20 cellular contexts compared by ENCODE assay signal in the genomic region with DNA sequence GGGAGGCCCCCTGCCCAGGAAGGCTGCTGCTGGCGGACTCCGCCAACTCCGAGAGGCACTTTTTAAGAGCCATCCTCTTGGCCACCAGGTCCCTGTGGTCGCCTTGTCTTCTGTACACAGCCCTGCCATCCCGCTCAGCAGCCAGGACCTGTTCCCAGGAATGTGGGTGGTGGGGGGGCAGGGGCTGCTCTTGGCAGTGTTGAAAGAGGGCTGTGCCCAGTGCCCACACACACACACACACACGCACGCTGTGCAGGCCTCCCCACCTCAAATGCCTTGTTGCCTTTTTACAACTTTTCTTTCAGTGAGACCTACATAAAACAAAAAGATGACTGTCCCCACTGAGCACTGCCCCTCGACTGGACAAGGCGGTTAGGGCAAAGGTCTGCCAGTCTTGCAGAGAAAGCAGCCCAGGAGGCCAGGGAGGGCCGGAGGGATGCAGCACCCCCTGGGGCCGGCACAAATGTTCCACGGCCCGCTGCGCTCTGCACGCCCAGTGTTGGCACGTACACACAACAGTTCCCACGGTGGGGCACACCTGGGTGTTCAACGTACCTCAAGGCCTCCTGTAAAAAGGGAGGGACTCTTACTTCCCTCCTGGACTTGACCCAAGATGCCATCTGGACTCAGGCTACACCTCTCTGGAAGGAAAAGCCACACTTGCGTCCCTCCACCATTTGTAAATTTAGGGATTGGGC. TPM values are rescaled to one million over a fixed set of nuclear protein-coding genes. Genes with fewer than 3 reads are reported as not detected.
DNase-seq lines count a peak whose midpoint lies in the region; ATAC-seq and TF ChIP-seq lines count a peak whose summit lies in the region.
"Had no signal": no experiment of that assay in that cellular context is flagged by ENCODE, and none has a peak within 500 bp of the region (broad histone marks: within the 10 kb centered on the region; RNA-seq: fewer than 3 reads in every experiment).

No MANE protein-coding gene starts in this region.

- H3K27me3 Mint-ChIP-seq in MCF 10A (ENCODE audit: insufficient read depth, unreplicated experiment): no peaks in the 10 kb centered on the region
- H3K27me3 Mint-ChIP-seq: stimulated activated memory B cell treated with anti-CD40 and anti-IgM and Interleukin-4, amounts not matched to agents 10 μg/mL and 1 μg/mL and 100 μg/mL, for 72 hours had no signal

- BruUV-seq in MCF 10A (replicated peaks; lab: Mats Ljungman, UMichigan): no TSS peak

- H3K4me3 ChIP-seq in breast epithelium (no peak overlapping the region), neutrophil (ENCODE audit: low read depth in 1 of 2, low read length in 1 of 2) (no peak overlapping the region)
- H3K4me3 ChIP-seq: GM23248, left ventricle myocardium inferior had no signal

- H3K36me3 ChIP-seq in breast epithelium: no peaks in the 10 kb centered on the region
- peaks cover 84% of the 10 kb centered on the region for H3K36me3 ChIP-seq in neutrophil
- H3K36me3 ChIP-seq: BE2C had no signal

- no peak for TF ChIP-seq CTCF in breast epithelium (IDR thresholded peaks at IDR 0.05)
- no peak for TF ChIP-seq CTCF in MCF 10A (IDR thresholded peaks at IDR 0.05; ENCODE audit: unreplicated experiment)
- TF ChIP-seq CTCF in neutrophil (IDR thresholded peaks at IDR 0.05): no peak

- H3K4me1 ChIP-seq in breast epithelium (peaks cover 8% of the 10 kb centered on the region in 2 donors), neutrophil (ENCODE audit: control insufficient read depth in 1 of 2, insufficient read depth in 1 of 2, low read depth in 1 of 2, low read length in 1 of 2) (peaks cover 47 to 49% of the 10 kb centered on the region in 2 experiments)

- H3K27me3 ChIP-seq in breast epithelium (no peaks in the 10 kb centered on the region), neutrophil (no peaks in the 10 kb centered on the region)
- H3K27me3 ChIP-seq: BE2C had no signal

- peaks cover 10% of the 10 kb centered on the region for H3K4me1 Mint-ChIP-seq in MCF 10A (ENCODE audit: insufficient read depth, unreplicated experiment)
- H3K4me1 Mint-ChIP-seq: neural crest cell had no signal

- ATAC-seq in esophagus mucosa: peak; percentile 12
- ATAC-seq in GM21825 (IDR thresholded peaks at IDR 0.05; ENCODE audit: unreplicated experiment): no peak
- no peak for ATAC-seq in Right ventricle myocardium inferior
- ATAC-seq: stimulated activated memory B cell treated with anti-CD40 and anti-IgM and Interleukin-4, amounts not matched to agents 10 μg/mL and 1 μg/mL and 100 μg/mL, for 72 hours had no signal

- H3K9me3 Mint-ChIP-seq in MCF 10A (ENCODE audit: unreplicated experiment): no peaks in the 10 kb centered on the region
- H3K9me3 Mint-ChIP-seq: neural crest cell; stimulated activated memory B cell treated with anti-CD40 and anti-IgM and Interleukin-4, amounts not matched to agents 10 μg/mL and 1 μg/mL and 100 μg/mL, for 72 hours had no signal

- H3K9me3 ChIP-seq in breast epithelium (no peaks in the 10 kb centered on the region), neutrophil (no peaks in the 10 kb centered on the region)
- H3K9me3 ChIP-seq: BE2C, left ventricle myocardium inferior had no signal

- peaks cover 16% of the 10 kb centered on the region for H3K36me3 Mint-ChIP-seq in MCF 10A (ENCODE audit: insufficient read depth, unreplicated experiment)

- H3K27ac ChIP-seq in breast epithelium: peak overlapping the region; percentile 16 to 56
- peak overlapping the region; percentile 62 for H3K27ac ChIP-seq in neutrophil
- H3K27ac ChIP-seq: 22Rv1, GM23248, HL-60, left ventricle myocardium inferior had no signal

- no peak overlapping the region for H3K4me3 Mint-ChIP-seq in MCF 10A (ENCODE audit: unreplicated experiment)
- H3K4me3 Mint-ChIP-seq: neural crest cell; stimulated activated memory B cell treated with anti-CD40 and anti-IgM and Interleukin-4, amounts not matched to agents 10 μg/mL and 1 μg/mL and 100 μg/mL, for 72 hours had no signal

- TF ChIP-seq POLR2A in breast epithelium (IDR thresholded peaks at IDR 0.05): no peak

- CTCF ChIA-PET in MCF 10A (lab: Yijun Ruan, JAX): interaction anchor here (0.6 to 1.0 kb wide), 2 partner anchors 48 kb away, joined by 3 read pairs; no protein-coding TSS in a partner anchor

- POLR2A ChIA-PET in MCF 10A (lab: Yijun Ruan, JAX): interaction anchor here (0.7 to 1.0 kb wide), 2 partner anchors 15 to 1128 kb away, joined by 3 to 4 read pairs; no protein-coding TSS in a partner anchor

- intact Hi-C loops in breast epithelium (cut with DNase I; ENCODE audit: low total_unique reads): no loop called here
- intact Hi-C loops in MCF 10A (cut with micrococcal nuclease): no loop called here
- intact Hi-C loops in Right ventricle myocardium inferior (cut with DNase I): no loop called here

- DNase-seq in breast epithelium (ENCODE audit: low spot score in 2 of 2) (peak in 1 of 2 donors; percentile 75), MCF 10A (ENCODE audit: unreplicated experiment) (no peak), DMS 273 treated with DMSO at 0.1 percent for 48 hours (lab: John Stamatoyannopoulos, UW) (no peak), Right ventricle myocardium inferior (ENCODE audit: missing footprints) (no peak), NOMO-1 treated with dmso at 0.1 percent for 144 hours (lab: John Stamatoyannopoulos, UW; ENCODE audit: unreplicated experiment) (no peak)
- DNase-seq: BE2C, Calu3, dermis blood vessel endothelial cell, GM23248, head of caudate nucleus, left ventricle myocardium inferior, NCI-H1417 treated with DMSO at 0.1 percent for 48 hours, NCI-H510A had no signal

- H3K27ac Mint-ChIP-seq in MCF 10A (ENCODE audit: low read depth, unreplicated experiment): no peak overlapping the region

RNA-seq across cellular contexts. Expression of a gene that starts 18.5 kb away (rescaled TPM):
- total RNA-seq in breast epithelium: 10 to 100 TPM; 24.6 to 37.7 (median 28.8) TPM
- 79.6 and 99.8 TPM in 2 replicates for total RNA-seq in MCF 10A (2022)
- total RNA-seq in esophagus mucosa: 94.4 TPM
- 52.9 TPM for total RNA-seq in Right ventricle myocardium inferior

RNA-seq across cellular contexts. Expression of a gene that starts 47.5 kb away (rescaled TPM):
- total RNA-seq in breast epithelium (10 to 100 TPM; 13.8 to 18.9 (median 14.9) TPM), MCF 10A (2022) (3.1 and 5.6 TPM in 2 replicates), esophagus mucosa (3.6 TPM), Right ventricle myocardium inferior (5.5 TPM)
